ENCODE assay signal across 17 cellular contexts in the genomic region with DNA sequence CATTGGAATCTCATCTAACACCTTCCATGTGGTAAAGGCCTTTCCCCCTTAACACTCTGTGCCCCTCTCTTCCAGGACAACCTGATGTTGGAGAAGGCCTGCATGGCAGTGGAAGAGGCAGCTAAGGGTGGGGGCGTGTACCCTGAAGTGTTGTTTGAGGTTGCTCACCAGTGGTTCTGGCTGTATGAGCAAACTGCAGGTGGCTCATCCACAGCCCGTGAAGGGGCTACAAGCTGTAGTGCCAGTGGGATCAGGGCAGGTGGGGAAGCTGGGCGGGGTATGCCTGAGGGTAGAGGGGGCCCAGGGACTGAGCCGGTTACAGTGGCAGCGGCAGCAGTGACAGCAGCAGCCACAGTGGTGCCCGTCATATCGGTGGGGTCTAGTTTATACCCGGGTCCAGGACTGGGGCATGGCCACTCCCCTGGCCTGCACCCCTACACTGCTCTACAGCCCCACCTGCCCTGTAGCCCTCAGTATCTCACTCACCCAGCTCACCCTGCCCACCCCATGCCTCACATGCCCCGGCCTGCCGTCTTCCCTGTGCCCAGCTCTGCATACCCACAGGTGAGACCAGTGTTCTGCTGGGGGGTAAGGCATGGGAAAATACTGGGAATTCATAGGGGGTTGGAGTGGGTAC. TPM values are rescaled to one million over a fixed set of nuclear protein-coding genes. Genes with fewer than 3 reads are reported as not detected.
DNase-seq lines count a peak whose midpoint lies in the region; ATAC-seq and TF ChIP-seq lines count a peak whose summit lies in the region.
"Had no signal": no experiment of that assay in that cellular context is flagged by ENCODE, and none has a peak within 500 bp of the region (broad histone marks: within the 10 kb centered on the region; RNA-seq: fewer than 3 reads in every experiment).

No MANE protein-coding gene starts in this region.

- no peak for DNase-seq in activated CD4-positive, alpha-beta memory T cell treated with anti-CD3 and anti-CD28 coated beads for 36 hours
- no peak for DNase-seq in activated CD4-positive, alpha-beta memory T cell treated with anti-CD3 and anti-CD28 coated beads, Interleukin-2, amount 10 ng/mL, durations not matched to agents 7 days and 5 days
- no peak for DNase-seq in activated CD8-positive, alpha-beta T cell treated with anti-CD3 and anti-CD28 coated beads for 36 hours
- DNase-seq in right cardiac atrium (no peak), CD1c-positive myeloid dendritic cell (ENCODE audit: extremely low spot score) (no peak), immature natural killer cell (no peak)
- no peak for DNase-seq in stimulated activated effector memory CD8-positive, alpha-beta T cell treated with anti-CD3 and anti-CD28 coated beads, Interleukin-12 subunit alpha, Interleukin-12 subunit beta, amount 100 ng/mL, for 72 hours (ENCODE audit: low spot score in 2 of 2)
- DNase-seq: 8988T; activated CD4-positive, alpha-beta T cell treated with anti-CD3 and anti-CD28 coated beads, Interleukin-2, amount 50 U/mL, for 48 hours; NCI-H1105 treated with DMSO at 0.1 percent for 48 hours; NCI-H2171; NCI-H774; thyroid gland had no signal

- no peaks in the 10 kb centered on the region for H3K4me1 ChIP-seq in right cardiac atrium (ENCODE audit: control insufficient read depth, insufficient read depth, low read length)
- H3K4me1 ChIP-seq: ascending aorta, gastroesophageal sphincter, thyroid gland had no signal

- WGBS in right cardiac atrium: 81% methylated on average over 10 of the region's 10 CpGs

- H3K9me3 ChIP-seq in right cardiac atrium (ENCODE audit: control insufficient read depth, low read length): no peaks in the 10 kb centered on the region
- H3K9me3 ChIP-seq: ascending aorta, gastroesophageal sphincter, thyroid gland had no signal

- H3K27ac ChIP-seq in right cardiac atrium (ENCODE audit: low read length): no peak overlapping the region
- H3K27ac ChIP-seq: ascending aorta, gastroesophageal sphincter, thyroid gland had no signal

- POLR2A ChIA-PET in activated CD4-positive, alpha-beta memory T cell treated with anti-CD3 and anti-CD28 coated beads for 36 hours (lab: Charles Lee): interaction anchor here (0.9 to 1.2 kb wide), 2 partner anchors 10 to 27 kb away, joined by 3 to 6 read pairs; a partner anchor contains a TSS
- POLR2A ChIA-PET in activated CD4-positive, alpha-beta memory T cell treated with anti-CD3 and anti-CD28 coated beads, Interleukin-2, amount 10 ng/mL, durations not matched to agents 7 days and 5 days (lab: Charles Lee): interaction anchor here (0.9 to 6.4 kb wide), 6 partner anchors 10 to 20 kb away, joined by 3 to 35 read pairs (median 7); partner anchors contain the start of genes CHCHD1 and ZSWIM8
- POLR2A ChIA-PET in activated CD8-positive, alpha-beta T cell treated with anti-CD3 and anti-CD28 coated beads for 36 hours (lab: Charles Lee): interaction anchor here (0.7 to 8.4 kb wide), 6 partner anchors 8 to 37 kb away, joined by 3 to 110 read pairs (median 5); partner anchors contain the start of genes NDST2 and ZSWIM8

- H3K27me3 ChIP-seq in right cardiac atrium (ENCODE audit: control insufficient read depth, insufficient read depth): no peaks in the 10 kb centered on the region
- H3K27me3 ChIP-seq: ascending aorta, gastroesophageal sphincter, thyroid gland had no signal

- peak; percentile 17 for ATAC-seq in activated CD8-positive, alpha-beta T cell treated with anti-CD3 and anti-CD28 coated beads for 36 hours
- ATAC-seq in right cardiac atrium (peak; percentile 15), HG02884 (IDR thresholded peaks at IDR 0.05; ENCODE audit: unreplicated experiment) (no peak)
- ATAC-seq in stimulated activated effector memory CD8-positive, alpha-beta T cell treated with anti-CD3 and anti-CD28 coated beads, Interleukin-12 subunit alpha, Interleukin-12 subunit beta, amount 100 ng/mL, for 72 hours: peak; percentile 29
- ATAC-seq: gastroesophageal sphincter had no signal

- intact Hi-C loops in activated CD4-positive, alpha-beta memory T cell treated with anti-CD3 and anti-CD28 coated beads for 36 hours (cut with micrococcal nuclease): no loop called here
- intact Hi-C loops in activated CD8-positive, alpha-beta T cell treated with anti-CD3 and anti-CD28 coated beads for 36 hours (cut with micrococcal nuclease): no loop called here
- intact Hi-C loops in right cardiac atrium (cut with DNase I): no loop called here

- no peak overlapping the region for H3K4me3 Mint-ChIP-seq in activated CD4-positive, alpha-beta memory T cell treated with anti-CD3 and anti-CD28 coated beads for 36 hours
- H3K4me3 Mint-ChIP-seq in activated CD4-positive, alpha-beta memory T cell treated with anti-CD3 and anti-CD28 coated beads, Interleukin-2, amount 10 ng/mL, durations not matched to agents 7 days and 5 days: no peak overlapping the region
- no peak overlapping the region for H3K4me3 Mint-ChIP-seq in activated CD8-positive, alpha-beta T cell treated with anti-CD3 and anti-CD28 coated beads for 36 hours
- H3K4me3 Mint-ChIP-seq in stimulated activated effector memory CD8-positive, alpha-beta T cell treated with anti-CD3 and anti-CD28 coated beads, Interleukin-12 subunit alpha, Interleukin-12 subunit beta, amount 100 ng/mL, for 72 hours: no peak overlapping the region
- no peak overlapping the region for H3K4me3 Mint-ChIP-seq in immature natural killer cell

- peaks cover 33% of the 10 kb centered on the region for H3K36me3 Mint-ChIP-seq in activated CD4-positive, alpha-beta memory T cell treated with anti-CD3 and anti-CD28 coated beads for 36 hours
- H3K36me3 Mint-ChIP-seq in activated CD4-positive, alpha-beta memory T cell treated with anti-CD3 and anti-CD28 coated beads, Interleukin-2, amount 10 ng/mL, durations not matched to agents 7 days and 5 days (ENCODE audit: low read depth): peaks cover 78% of the 10 kb centered on the region
- H3K36me3 Mint-ChIP-seq in activated CD8-positive, alpha-beta T cell treated with anti-CD3 and anti-CD28 coated beads for 36 hours (ENCODE audit: low read depth): peaks cover 38% of the 10 kb centered on the region
- H3K36me3 Mint-ChIP-seq in stimulated activated effector memory CD8-positive, alpha-beta T cell treated with anti-CD3 and anti-CD28 coated beads, Interleukin-12 subunit alpha, Interleukin-12 subunit beta, amount 100 ng/mL, for 72 hours: peaks cover 99% of the 10 kb centered on the region
- peaks cover 11 to 46% (median 23%) of the 10 kb centered on the region in 3 donors for H3K36me3 Mint-ChIP-seq in immature natural killer cell

- H3K27ac Mint-ChIP-seq in activated CD4-positive, alpha-beta memory T cell treated with anti-CD3 and anti-CD28 coated beads for 36 hours: peak overlapping the region; percentile 34
- H3K27ac Mint-ChIP-seq in activated CD4-positive, alpha-beta memory T cell treated with anti-CD3 and anti-CD28 coated beads, Interleukin-2, amount 10 ng/mL, durations not matched to agents 7 days and 5 days: no peak overlapping the region
- H3K27ac Mint-ChIP-seq in activated CD8-positive, alpha-beta T cell treated with anti-CD3 and anti-CD28 coated beads for 36 hours: no peak overlapping the region
- H3K27ac Mint-ChIP-seq in stimulated activated effector memory CD8-positive, alpha-beta T cell treated with anti-CD3 and anti-CD28 coated beads, Interleukin-12 subunit alpha, Interleukin-12 subunit beta, amount 100 ng/mL, for 72 hours: peak overlapping the region; percentile 81
- peak overlapping the region in 3 of 6 donors; percentile 24 to 60 (median 56) for H3K27ac Mint-ChIP-seq in immature natural killer cell

- no peak overlapping the region for H3K4me3 ChIP-seq in right cardiac atrium (ENCODE audit: low read length)
- H3K4me3 ChIP-seq: ascending aorta, gastroesophageal sphincter, smooth muscle cell, thyroid gland had no signal

- CTCF ChIA-PET in activated CD4-positive, alpha-beta memory T cell treated with anti-CD3 and anti-CD28 coated beads for 36 hours (lab: Charles Lee): no interaction called here
- CTCF ChIA-PET in activated CD4-positive, alpha-beta memory T cell treated with anti-CD3 and anti-CD28 coated beads, Interleukin-2, amount 10 ng/mL, durations not matched to agents 7 days and 5 days (lab: Charles Lee): no interaction called here
- CTCF ChIA-PET in activated CD8-positive, alpha-beta T cell treated with anti-CD3 and anti-CD28 coated beads for 36 hours (lab: Charles Lee): interaction anchor here (1.2 kb wide), 1 partner anchor 87 kb away, joined by 3 read pairs; no protein-coding TSS in a partner anchor

- peaks cover 7% of the 10 kb centered on the region for H3K4me1 Mint-ChIP-seq in activated CD4-positive, alpha-beta memory T cell treated with anti-CD3 and anti-CD28 coated beads for 36 hours (ENCODE audit: low read depth)
- H3K4me1 Mint-ChIP-seq in activated CD4-positive, alpha-beta memory T cell treated with anti-CD3 and anti-CD28 coated beads, Interleukin-2, amount 10 ng/mL, durations not matched to agents 7 days and 5 days: peaks cover 10% of the 10 kb centered on the region
- H3K4me1 Mint-ChIP-seq in activated CD8-positive, alpha-beta T cell treated with anti-CD3 and anti-CD28 coated beads for 36 hours (ENCODE audit: low read depth): peaks cover 11% of the 10 kb centered on the region
- H3K4me1 Mint-ChIP-seq in stimulated activated effector memory CD8-positive, alpha-beta T cell treated with anti-CD3 and anti-CD28 coated beads, Interleukin-12 subunit alpha, Interleukin-12 subunit beta, amount 100 ng/mL, for 72 hours: peaks cover 8% of the 10 kb centered on the region
- H3K4me1 Mint-ChIP-seq in immature natural killer cell: peaks cover 0 to 5% of the 10 kb centered on the region in 2 donors

- no peaks in the 10 kb centered on the region for H3K9me3 Mint-ChIP-seq in activated CD4-positive, alpha-beta memory T cell treated with anti-CD3 and anti-CD28 coated beads for 36 hours
- H3K9me3 Mint-ChIP-seq in activated CD4-positive, alpha-beta memory T cell treated with anti-CD3 and anti-CD28 coated beads, Interleukin-2, amount 10 ng/mL, durations not matched to agents 7 days and 5 days: no peaks in the 10 kb centered on the region
- no peaks in the 10 kb centered on the region for H3K9me3 Mint-ChIP-seq in activated CD8-positive, alpha-beta T cell treated with anti-CD3 and anti-CD28 coated beads for 36 hours
- H3K9me3 Mint-ChIP-seq in stimulated activated effector memory CD8-positive, alpha-beta T cell treated with anti-CD3 and anti-CD28 coated beads, Interleukin-12 subunit alpha, Interleukin-12 subunit beta, amount 100 ng/mL, for 72 hours: no peaks in the 10 kb centered on the region
- H3K9me3 Mint-ChIP-seq in immature natural killer cell: no peaks in the 10 kb centered on the region

- H3K27me3 Mint-ChIP-seq in activated CD4-positive, alpha-beta memory T cell treated with anti-CD3 and anti-CD28 coated beads for 36 hours: no peaks in the 10 kb centered on the region
- no peaks in the 10 kb centered on the region for H3K27me3 Mint-ChIP-seq in activated CD4-positive, alpha-beta memory T cell treated with anti-CD3 and anti-CD28 coated beads, Interleukin-2, amount 10 ng/mL, durations not matched to agents 7 days and 5 days
- H3K27me3 Mint-ChIP-seq in activated CD8-positive, alpha-beta T cell treated with anti-CD3 and anti-CD28 coated beads for 36 hours: no peaks in the 10 kb centered on the region
- peaks cover 4 to 7% (median 7%) of the 10 kb centered on the region in 3 donors for H3K27me3 Mint-ChIP-seq in immature natural killer cell (ENCODE audit: low read depth in 3 of 3)

- TF ChIP-seq CTCF in activated CD8-positive, alpha-beta T cell treated with anti-CD3 and anti-CD28 coated beads for 36 hours (IDR thresholded peaks at IDR 0.05): no peak

RNA-seq across cellular contexts. Expression of gene NDST2, which starts 12.4 kb away (rescaled TPM):
- total RNA-seq in activated CD4-positive, alpha-beta memory T cell treated with anti-CD3 and anti-CD28 coated beads for 36 hours: 10 to 100 TPM; 57.5 to 62.1 TPM
- 10 to 100 TPM; 58.3 to 58.4 TPM for total RNA-seq in activated CD4-positive, alpha-beta memory T cell treated with anti-CD3 and anti-CD28 coated beads, Interleukin-2, amount 10 ng/mL, durations not matched to agents 7 days and 5 days
- total RNA-seq in activated CD8-positive, alpha-beta T cell treated with anti-CD3 and anti-CD28 coated beads for 36 hours: 10 to 100 TPM; 51.1 to 53.5 TPM
- 10 to 100 TPM; 13.8 to 17.5 (median 15.5) TPM for total RNA-seq in right cardiac atrium
- polyA plus RNA-seq in right cardiac atrium (9.6 TPM), immature natural killer cell (10 to 100 TPM; 10.6 to 29.9 (median 10.7) TPM)

RNA-seq across cellular contexts. Expression of gene ZSWIM8, which starts 13.6 kb away (rescaled TPM):
- total RNA-seq in activated CD4-positive, alpha-beta memory T cell treated with anti-CD3 and anti-CD28 coated beads for 36 hours: 10 to 100 TPM; 45.1 to 46.2 TPM
- total RNA-seq in activated CD4-positive, alpha-beta memory T cell treated with anti-CD3 and anti-CD28 coated beads, Interleukin-2, amount 10 ng/mL, durations not matched to agents 7 days and 5 days: 10 to 100 TPM; 88.0 to 92.2 TPM
- total RNA-seq in activated CD8-positive, alpha-beta T cell treated with anti-CD3 and anti-CD28 coated beads for 36 hours: 10 to 100 TPM; 30.0 to 41.0 TPM
- 10 to 100 TPM; 53.3 to 67.3 (median 62.9) TPM for total RNA-seq in right cardiac atrium
- polyA plus RNA-seq in right cardiac atrium: 61.2 TPM
- 10 to 100 TPM in 2 of 3 donors, 1 to 10 TPM in 1; 7.3 to 44.7 (median 14.8) TPM for polyA plus RNA-seq in immature natural killer cell

RNA-seq across cellular contexts. Expression of gene CHCHD1, which starts 17.2 kb away (rescaled TPM):
- 10 to 100 TPM; 35.3 to 37.6 TPM for total RNA-seq in activated CD4-positive, alpha-beta memory T cell treated with anti-CD3 and anti-CD28 coated beads for 36 hours
- total RNA-seq in activated CD4-positive, alpha-beta memory T cell treated with anti-CD3 and anti-CD28 coated beads, Interleukin-2, amount 10 ng/mL, durations not matched to agents 7 days and 5 days: 10 to 100 TPM; 31.4 to 34.6 TPM
- 10 to 100 TPM; 28.9 to 33.0 TPM for total RNA-seq in activated CD8-positive, alpha-beta T cell treated with anti-CD3 and anti-CD28 coated beads for 36 hours
- total RNA-seq in right cardiac atrium: 10 to 100 TPM; 20.6 to 28.1 (median 23.2) TPM
- polyA plus RNA-seq in right cardiac atrium (76.8 TPM), immature natural killer cell (10 to 100 TPM; 24.8 to 46.9 (median 42.7) TPM)

RNA-seq across cellular contexts. Expression of gene SEC24C, which starts 54.9 kb away (rescaled TPM):
- total RNA-seq in activated CD4-positive, alpha-beta memory T cell treated with anti-CD3 and anti-CD28 coated beads for 36 hours: 10 to 100 TPM; 88.3 to 90.7 TPM
- 100 to 1,000 TPM; 106 to 108 TPM for total RNA-seq in activated CD4-positive, alpha-beta memory T cell treated with anti-CD3 and anti-CD28 coated beads, Interleukin-2, amount 10 ng/mL, durations not matched to agents 7 days and 5 days
- 10 to 100 TPM; 87.5 to 88.7 TPM for total RNA-seq in activated CD8-positive, alpha-beta T cell treated with anti-CD3 and anti-CD28 coated beads for 36 hours
- total RNA-seq in right cardiac atrium: 10 to 100 TPM; 43.7 to 50.9 (median 46.2) TPM
- polyA plus RNA-seq in right cardiac atrium (30.6 TPM), immature natural killer cell (10 to 100 TPM; 15.5 to 77.7 (median 21.3) TPM)

Comparison
In these comparisons a context has a peak if more than half of its experiments do, and no peak if none do; other contexts are left out.
1. H3K27ac Mint-ChIP-seq: peak in activated CD4-positive, alpha-beta memory T cell treated with anti-CD3 and anti-CD28 coated beads for 36 hours (single experiment) and stimulated activated effector memory CD8-positive, alpha-beta T cell treated with anti-CD3 and anti-CD28 coated beads, Interleukin-12 subunit alpha, Interleukin-12 subunit beta, amount 100 ng/mL, for 72 hours (single experiment); none in activated CD4-positive, alpha-beta memory T cell treated with anti-CD3 and anti-CD28 coated beads, Interleukin-2, amount 10 ng/mL, durations not matched to agents 7 days and 5 days (single experiment) and activated CD8-positive, alpha-beta T cell treated with anti-CD3 and anti-CD28 coated beads for 36 hours (single experiment).